In genomic region chr19:1599460-1599846, GRCh38 we compare ENCODE assay signal across 23 cellular contexts.
"Had no signal": no experiment of that assay in that cellular context is flagged by ENCODE, and none has a peak within 500 bp of the region (broad histone marks: within the 10 kb centered on the region; RNA-seq: fewer than 3 reads in every experiment).

No MANE protein-coding gene starts in this region.

- H3K9ac ChIP-seq: SK-N-SH had no signal

- H3K4me2 ChIP-seq: SK-N-SH had no signal

- H3K9me3 Mint-ChIP-seq: activated naive CD4-positive, alpha-beta T cell treated with anti-CD3 and anti-CD28 coated beads, Interleukin-2, amount 10 ng/mL, durations not matched to agents 7 days and 5 days; activated naive CD8-positive, alpha-beta T cell treated with anti-CD3 and anti-CD28 coated beads for 36 hours; activated T-cell treated with anti-CD3 and anti-CD28 coated beads, Interleukin-2, amount 50 U/mL, for 72 hours; activated T-helper 2 cell treated with anti-CD3 and anti-CD28 coated beads, Interferon-gamma antibody, Interleukin-2, Interleukin-4, amounts not matched to agents 10 μg/mL and 5 μg/mL and 100 μg/mL, durations not matched to agents 14 hours and 24 hours and 36 hours had no signal

- ATAC-seq: activated CD4-positive, CD25-positive, alpha-beta regulatory T cell treated with anti-CD3 and anti-CD28 coated beads, Interleukin-2, amount 50 U/mL, for 24 hours; activated T-cell treated with anti-CD3 and anti-CD28 coated beads, Interleukin-2, amount 50 U/mL, for 72 hours had no signal

- H3K9me3 ChIP-seq: breast epithelium, Peyer's patch, SK-N-SH had no signal

- H3K27me3 ChIP-seq: breast epithelium, Peyer's patch had no signal

- H3K4me3 Mint-ChIP-seq: activated naive CD4-positive, alpha-beta T cell treated with anti-CD3 and anti-CD28 coated beads, Interleukin-2, amount 10 ng/mL, durations not matched to agents 7 days and 5 days; activated naive CD8-positive, alpha-beta T cell treated with anti-CD3 and anti-CD28 coated beads for 36 hours; activated T-cell treated with anti-CD3 and anti-CD28 coated beads, Interleukin-2, amount 50 U/mL, for 72 hours had no signal

- H3K27me3 Mint-ChIP-seq: activated naive CD4-positive, alpha-beta T cell treated with anti-CD3 and anti-CD28 coated beads, Interleukin-2, amount 10 ng/mL, durations not matched to agents 7 days and 5 days; activated naive CD8-positive, alpha-beta T cell treated with anti-CD3 and anti-CD28 coated beads for 36 hours had no signal

- H3K4me3 ChIP-seq: breast epithelium, Peyer's patch had no signal

- DNase-seq: activated CD4-positive, alpha-beta T cell treated with anti-CD3 and anti-CD28 coated beads for 4 hours; activated CD4-positive, alpha-beta T cell treated with anti-CD3 and anti-CD28 coated beads, Interleukin-2, amount 50 U/mL, for 4 hours; activated CD8-positive, alpha-beta memory T cell treated with anti-CD3 and anti-CD28 coated beads for 24 hours; activated gamma-delta T cell treated with Interleukin-2 at 50 U/mL for 16 hours; activated naive CD4-positive, alpha-beta T cell treated with anti-CD3 and anti-CD28 coated beads, Interleukin-2, amount 10 ng/mL, durations not matched to agents 7 days and 5 days; activated naive CD8-positive, alpha-beta T cell treated with anti-CD3 and anti-CD28 coated beads for 36 hours; activated T-cell treated with anti-CD3 and anti-CD28 coated beads, Interleukin-2, amount 50 U/mL, for 72 hours; anterior cingulate cortex; caudate nucleus; Kasumi-1; KBM-7; NCI-H1105 treated with DMSO at 0.1 percent for 48 hours; NCI-H1436 treated with DMSO at 0.1 percent for 48 hours; NCI-H187; NCI-H2081; NCI-H446; NCI-H524; Peyer's patch; SK-N-SH; T-helper 1 cell had no signal

- H3K27ac Mint-ChIP-seq: activated naive CD4-positive, alpha-beta T cell treated with anti-CD3 and anti-CD28 coated beads, Interleukin-2, amount 10 ng/mL, durations not matched to agents 7 days and 5 days; activated naive CD8-positive, alpha-beta T cell treated with anti-CD3 and anti-CD28 coated beads for 36 hours; activated T-cell treated with anti-CD3 and anti-CD28 coated beads, Interleukin-2, amount 50 U/mL, for 72 hours; activated T-helper 2 cell treated with anti-CD3 and anti-CD28 coated beads, Interferon-gamma antibody, Interleukin-2, Interleukin-4, amounts not matched to agents 10 μg/mL and 5 μg/mL and 100 μg/mL, durations not matched to agents 14 hours and 24 hours and 36 hours had no signal

- H3K27ac ChIP-seq: breast epithelium, Peyer's patch had no signal
